1 cellular context compared by ENCODE assay signal in genomic region chr14:80664576-80664975, GRCh38.
TF ChIP-seq lines count a peak whose summit lies in the region.

No MANE protein-coding gene starts in this region.

TF ChIP-seq in GM23338, 12 proteins besides CTCF, POLR2A, EP300 and RAD21 (continued from another document):
- TF ChIP-seq REST (IDR thresholded peaks at IDR 0.05; ENCODE audit: unreplicated experiment) (no peak), NANOG (IDR thresholded peaks at IDR 0.05; ENCODE audit: borderline replicate concordance) (no peak), ZNF462 (CRISPR knock-in tag; IDR thresholded peaks at IDR 0.05) (no peak), POLR2AphosphoS5 (IDR thresholded peaks at IDR 0.05; ENCODE audit: low read depth) (no peak), JUNB (IDR thresholded peaks at IDR 0.05; ENCODE audit: unreplicated experiment) (no peak)
